9 cellular contexts compared by ENCODE assay signal in genomic region chr13:40981361-40981760, GRCh38. TPM values are rescaled to one million over a fixed set of nuclear protein-coding genes. Genes with fewer than 3 reads are reported as not detected.
A peak's percentile ranks its signal among the peaks of the same experiment; 100 is the strongest.
DNase-seq lines count a peak whose midpoint lies in the region; ATAC-seq, FAIRE-seq and TF ChIP-seq lines count a peak whose summit lies in the region.
"Had no signal": no experiment of that assay in that cellular context is flagged by ENCODE, and none has a peak within 500 bp of the region (broad histone marks: within the 10 kb centered on the region; RNA-seq: fewer than 3 reads in every experiment).

No MANE protein-coding gene starts in this region.

- no peaks in the 10 kb centered on the region for H3K27me3 Mint-ChIP-seq in activated naive CD8-positive, alpha-beta T cell treated with anti-CD3 and anti-CD28 coated beads, Interleukin-2, amount 10 ng/mL, durations not matched to agents 7 days and 5 days

- DNase-seq in left ventricle myocardium inferior, result no peak
- DNase-seq in left ventricle myocardium superior, result no peak
- DNase-seq in activated naive CD8-positive, alpha-beta T cell treated with anti-CD3 and anti-CD28 coated beads, Interleukin-2, amount 10 ng/mL, durations not matched to agents 7 days and 5 days, result no peak
- DNase-seq in lower lobe of right lung, result no peak
- no peak for DNase-seq in vagina (ENCODE audit: extremely low spot score in 2 of 2)
- no peak for DNase-seq in GM12892 (ENCODE audit: insufficient read length)
- DNase-seq in activated effector memory CD4-positive, alpha-beta T cell treated with Interleukin-2 at 50 U/mL for 16 hours, result no peak
- DNase-seq: NCI-H187 treated with DMSO at 0.1 percent for 48 hours had no signal

- intact Hi-C loops in left ventricle myocardium inferior (cut with micrococcal nuclease), result no loop called here
- intact Hi-C loops in left ventricle myocardium superior (cut with micrococcal nuclease), result no loop called here
- intact Hi-C loops in lower lobe of right lung (cut with DNase I), result no loop called here
- intact Hi-C loops in vagina (cut with DNase I), result no loop called here

- H3K27me3 ChIP-seq in left ventricle myocardium inferior (ENCODE audit: low read depth) (no peaks in the 10 kb centered on the region), lower lobe of right lung (ENCODE audit: low read depth) (no peaks in the 10 kb centered on the region), vagina (no peaks in the 10 kb centered on the region)

- POLR2A ChIA-PET in activated naive CD8-positive, alpha-beta T cell treated with anti-CD3 and anti-CD28 coated beads, Interleukin-2, amount 10 ng/mL, durations not matched to agents 7 days and 5 days (lab: Charles Lee), result interaction anchor here (0.7 to 4.7 kb wide), 10 partner anchors 12 to 123 kb away, joined by 3 to 39 read pairs (median 4); partner anchors contain the start of genes ELF1 and WBP4

- peak in 1 of 2 donors; percentile 16 for TF ChIP-seq POLR2A in vagina (IDR thresholded peaks at IDR 0.05)
- no peak for TF ChIP-seq POLR2A in GM12892 (IDR thresholded peaks at IDR 0.05; ENCODE audit: low read depth, low read length)

- no peaks in the 10 kb centered on the region for H3K9me3 ChIP-seq in left ventricle myocardium inferior (replicated peaks)
- no peaks in the 10 kb centered on the region for H3K9me3 ChIP-seq in lower lobe of right lung
- no peaks in the 10 kb centered on the region for H3K9me3 ChIP-seq in vagina

- H3K27ac ChIP-seq in left ventricle myocardium inferior (replicated peaks) (peak overlapping the region; percentile 86), lower lobe of right lung (peak overlapping the region; percentile 83), vagina (peak overlapping the region; percentile 77)

- H3K27ac Mint-ChIP-seq in activated naive CD8-positive, alpha-beta T cell treated with anti-CD3 and anti-CD28 coated beads, Interleukin-2, amount 10 ng/mL, durations not matched to agents 7 days and 5 days, result peak overlapping the region; percentile 97

- H3K36me3 ChIP-seq in left ventricle myocardium inferior (no peaks in the 10 kb centered on the region), lower lobe of right lung (peaks cover 4% of the 10 kb centered on the region), vagina (no peaks in the 10 kb centered on the region)

- no peak for ATAC-seq in left ventricle myocardium superior
- peak; percentile 28 for ATAC-seq in activated naive CD8-positive, alpha-beta T cell treated with anti-CD3 and anti-CD28 coated beads, Interleukin-2, amount 10 ng/mL, durations not matched to agents 7 days and 5 days (ENCODE audit: low read depth)
- peak; percentile 46 to 49 for ATAC-seq in lower lobe of right lung
- no peak for ATAC-seq in GM19395 (IDR thresholded peaks at IDR 0.05; ENCODE audit: unreplicated experiment)

- no peak for FAIRE-seq in GM12892 (lab: Jason Lieb, UNC)

- peaks cover 30% of the 10 kb centered on the region for H3K36me3 Mint-ChIP-seq in activated naive CD8-positive, alpha-beta T cell treated with anti-CD3 and anti-CD28 coated beads, Interleukin-2, amount 10 ng/mL, durations not matched to agents 7 days and 5 days

- peaks cover 68% of the 10 kb centered on the region for H3K4me1 Mint-ChIP-seq in activated naive CD8-positive, alpha-beta T cell treated with anti-CD3 and anti-CD28 coated beads, Interleukin-2, amount 10 ng/mL, durations not matched to agents 7 days and 5 days

- TF ChIP-seq CTCF in left ventricle myocardium inferior (IDR thresholded peaks at IDR 0.05; ENCODE audit: borderline replicate concordance), result no peak
- TF ChIP-seq CTCF in lower lobe of right lung (IDR thresholded peaks at IDR 0.05), result no peak
- TF ChIP-seq CTCF in vagina (IDR thresholded peaks at IDR 0.05), result no peak

- H3K9me3 Mint-ChIP-seq in activated naive CD8-positive, alpha-beta T cell treated with anti-CD3 and anti-CD28 coated beads, Interleukin-2, amount 10 ng/mL, durations not matched to agents 7 days and 5 days, result no peaks in the 10 kb centered on the region

- H3K4me3 ChIP-seq in left ventricle myocardium inferior (peak overlapping the region; percentile 58), lower lobe of right lung (peak overlapping the region; percentile 45), vagina (peak overlapping the region; percentile 6 to 32)

- H3K4me1 ChIP-seq in left ventricle myocardium inferior (peaks cover 100% of the 10 kb centered on the region), lower lobe of right lung (peaks cover 88% of the 10 kb centered on the region), vagina (peaks cover 87% of the 10 kb centered on the region)

- peak overlapping the region; percentile 90 for H3K4me3 Mint-ChIP-seq in activated naive CD8-positive, alpha-beta T cell treated with anti-CD3 and anti-CD28 coated beads, Interleukin-2, amount 10 ng/mL, durations not matched to agents 7 days and 5 days

RNA-seq across cellular contexts. Expression of gene ELF1, which starts 37.8 kb away (rescaled TPM):
- 31.1 TPM for total RNA-seq in left ventricle myocardium inferior
- total RNA-seq in left ventricle myocardium superior, result 33.3 TPM
- total RNA-seq in activated naive CD8-positive, alpha-beta T cell treated with anti-CD3 and anti-CD28 coated beads, Interleukin-2, amount 10 ng/mL, durations not matched to agents 7 days and 5 days, result 100 to 1,000 TPM; 134 to 142 TPM
- total RNA-seq in lower lobe of right lung, result 98.1 TPM
- 101 TPM for total RNA-seq in vagina
- 57.3 TPM for polyA plus RNA-seq in GM12892 (2012; ENCODE audit: missing spikeins)

Comparison
In these comparisons a context has a peak if more than half of its experiments do, and no peak if none do; other contexts are left out.
1. ATAC-seq: peak in activated naive CD8-positive, alpha-beta T cell treated with anti-CD3 and anti-CD28 coated beads, Interleukin-2, amount 10 ng/mL, durations not matched to agents 7 days and 5 days (single experiment) and lower lobe of right lung (2 of 2); none in left ventricle myocardium superior (single experiment) and GM19395 (single experiment).
2. Peak in every context shown above with its lines, with median percentiles within 50 percentile points of each other: H3K27ac ChIP-seq and H3K4me3 ChIP-seq.